ENCODE assay signal across 24 cellular contexts in the genomic region with DNA sequence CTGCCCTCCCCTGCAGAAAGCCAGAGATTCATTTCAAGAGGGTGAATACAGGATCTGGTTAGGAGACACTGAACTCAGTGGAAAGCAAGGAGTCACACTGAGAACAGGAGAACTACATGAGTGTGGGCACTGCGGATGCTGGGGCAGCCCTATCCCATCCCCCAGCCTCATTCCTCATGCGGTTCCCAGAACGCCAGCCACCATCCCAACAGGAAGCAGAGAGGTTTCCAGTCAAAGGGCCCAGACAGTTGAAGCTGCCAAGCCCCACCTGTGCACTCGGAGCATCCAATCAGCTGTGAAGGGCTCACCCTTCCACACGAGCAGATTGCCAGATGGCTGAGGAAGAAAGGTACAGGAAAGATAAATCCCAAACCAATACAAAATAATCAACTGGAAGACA. TPM values are rescaled to one million over a fixed set of nuclear protein-coding genes. Genes with fewer than 3 reads are reported as not detected.
DNase-seq lines count a peak whose midpoint lies in the region; ATAC-seq and TF ChIP-seq lines count a peak whose summit lies in the region.
"Had no signal": no experiment of that assay in that cellular context is flagged by ENCODE, and none has a peak within 500 bp of the region (broad histone marks: within the 10 kb centered on the region; RNA-seq: fewer than 3 reads in every experiment).

No MANE protein-coding gene starts in this region.

- H2BK120ac ChIP-seq in H9 (ENCODE audit: low read depth, low read length, poor library complexity, severe bottlenecking), result no peak overlapping the region

- DNase-seq in GM23338 (ENCODE audit: low spot score), result peak; percentile 34
- DNase-seq in H9, result no peak
- peak; percentile 19 for DNase-seq in dermis blood vessel endothelial cell
- no peak for DNase-seq in neural progenitor cell (ENCODE audit: low spot score)
- no peak for DNase-seq in vagina (ENCODE audit: extremely low spot score in 2 of 2)
- DNase-seq in COLO829 (ENCODE audit: low spot score), result no peak
- DNase-seq: AML-193; CD4-positive, alpha-beta T cell; COR-L47; Kasumi-1; NCI-H1092 treated with DMSO at 0.1 percent for 48 hours; NCI-H1436 treated with DMSO at 0.1 percent for 48 hours; NCI-H187 treated with DMSO at 0.1 percent for 48 hours; NCI-H446; NCI-H524 treated with DMSO at 0.1 percent for 48 hours; NCI-H774; PC-3; SJCRH30 had no signal

- H3K23ac ChIP-seq in H9 (ENCODE audit: insufficient read length, low read depth, low read length), result no peak overlapping the region

- H2BK20ac ChIP-seq in H9 (ENCODE audit: low read depth, low read length, poor library complexity, severe bottlenecking), result no peak overlapping the region

- no CpG with 5 or more reads among the region's 5 CpGs for WGBS in H9 (ENCODE audit: extremely low coverage, insufficient read length, low lambda C conversion rate)

- H3K27ac Mint-ChIP-seq in GM23338, result no peak overlapping the region
- H3K27ac Mint-ChIP-seq in H9, result peak overlapping the region in 1 of 3 experiments; percentile 37; a peak in 1 of 7 replicates
- peak overlapping the region; percentile 82 for H3K27ac Mint-ChIP-seq in neural progenitor cell
- H3K27ac Mint-ChIP-seq: CD4-positive, alpha-beta T cell had no signal

- no peaks in the 10 kb centered on the region for H3K23me2 ChIP-seq in H9 (ENCODE audit: insufficient read length, low read depth, low read length, poor library complexity, severe bottlenecking)

- H3K4me3 ChIP-seq in GM23338 (no peak overlapping the region), neural progenitor cell (no peak overlapping the region), vagina (no peak overlapping the region)
- H3K4me3 ChIP-seq: A549; BLaER1 treated with 17β-estradiol and CSF1 and Interleukin-3, amounts not matched to agents 10 nM and 100 nM; K562; SJCRH30 had no signal

- H2AK5ac ChIP-seq in H9 (ENCODE audit: insufficient read length, low read length), result no peak overlapping the region

- H2BK15ac ChIP-seq in H9 (ENCODE audit: low read depth, low read length), result no peak overlapping the region

- no peak overlapping the region for H3K4ac ChIP-seq in H9 (ENCODE audit: low read depth, low read length)

- H2BK12ac ChIP-seq in H9 (ENCODE audit: insufficient read length, low read depth, low read length), result no peak overlapping the region

- H3K4me3 Mint-ChIP-seq in GM23338 (no peak overlapping the region; the same call in 2 of the 3 replicates), H9 (no peak overlapping the region), neural progenitor cell (peak overlapping the region; percentile 59)
- H3K4me3 Mint-ChIP-seq: CD4-positive, alpha-beta T cell had no signal

- H3K9me3 ChIP-seq in H9 (ENCODE audit: control insufficient read depth, low read depth, low read length), result no peaks in the 10 kb centered on the region
- no peaks in the 10 kb centered on the region for H3K9me3 ChIP-seq in neural progenitor cell (ENCODE audit: low read depth)
- no peaks in the 10 kb centered on the region for H3K9me3 ChIP-seq in vagina
- H3K9me3 ChIP-seq: A549, SJCRH30 had no signal

- no peak overlapping the region for H3K18ac ChIP-seq in H9 (ENCODE audit: insufficient read length, low read depth, low read length)

- no peaks in the 10 kb centered on the region for H3K79me1 ChIP-seq in H9 (ENCODE audit: insufficient read depth, low read depth, low read length, poor library complexity, severe bottlenecking)

- intact Hi-C loops in vagina (cut with DNase I), result no loop called here

- H3K9me3 Mint-ChIP-seq in GM23338 (peaks cover 2% of the 10 kb centered on the region; the same call in 1 of the 3 replicates), H9 (no peaks in the 10 kb centered on the region), neural progenitor cell (no peaks in the 10 kb centered on the region)
- H3K9me3 Mint-ChIP-seq: CD4-positive, alpha-beta T cell had no signal

- no peaks in the 10 kb centered on the region for H3F3A ChIP-seq in GM23338 (replicated peaks; ENCODE audit: low read depth)
- H3F3A ChIP-seq in neural progenitor cell (ENCODE audit: low read depth), result no peaks in the 10 kb centered on the region

- H3K27ac ChIP-seq in GM23338 (ENCODE audit: low read depth), result no peak overlapping the region
- H3K27ac ChIP-seq in H9 (ENCODE audit: insufficient read length, low read depth, low read length), result no peak overlapping the region
- no peak overlapping the region for H3K27ac ChIP-seq in neural progenitor cell
- H3K27ac ChIP-seq in vagina, result no peak overlapping the region
- H3K27ac ChIP-seq: A549; BLaER1 treated with 17β-estradiol and CSF1 and Interleukin-3, amounts not matched to agents 10 nM and 100 nM; SJCRH30 had no signal

- H3K36me3 Mint-ChIP-seq in GM23338 (ENCODE audit: low read depth), result no peaks in the 10 kb centered on the region
- no peaks in the 10 kb centered on the region for H3K36me3 Mint-ChIP-seq in H9 (ENCODE audit: insufficient read depth in 1 of 3, low read depth in 3 of 3)
- H3K36me3 Mint-ChIP-seq in neural progenitor cell, result no peaks in the 10 kb centered on the region

- H3K27me3 ChIP-seq in GM23338 (ENCODE audit: insufficient read depth) (no peaks in the 10 kb centered on the region), H9 (ENCODE audit: insufficient read depth, low read length) (no peaks in the 10 kb centered on the region), neural progenitor cell (no peaks in the 10 kb centered on the region), vagina (no peaks in the 10 kb centered on the region)
- H3K27me3 ChIP-seq: BLaER1 treated with 17β-estradiol and CSF1 and Interleukin-3, amounts not matched to agents 10 nM and 100 nM had no signal

- H4K8ac ChIP-seq in H9 (replicated peaks; ENCODE audit: insufficient read length, low read depth, low read length), result peak overlapping the region; percentile 32

- TF ChIP-seq CTCF in GM23338 (conservative IDR thresholded peaks at IDR 0.05; ENCODE audit: low read depth in 2 of 2), result no peak
- no peak for TF ChIP-seq CTCF in H9 (conservative IDR thresholded peaks at IDR 0.05)
- TF ChIP-seq CTCF in neural progenitor cell (IDR thresholded peaks at IDR 0.05), result no peak
- TF ChIP-seq CTCF in vagina (IDR thresholded peaks at IDR 0.05), result no peak

- H3K4me1 ChIP-seq in GM23338 (ENCODE audit: insufficient read depth) (peaks cover 8% of the 10 kb centered on the region; the same call in 1 of the 2 replicates), H9 (ENCODE audit: insufficient read depth, low read length) (peaks cover 4% of the 10 kb centered on the region; the same call in 1 of the 2 replicates), neural progenitor cell (peaks cover 7% of the 10 kb centered on the region), vagina (peaks cover 13% of the 10 kb centered on the region)
- H3K4me1 ChIP-seq: SJCRH30 had no signal

- H4K20me1 ChIP-seq in GM23338 (replicated peaks; ENCODE audit: insufficient read depth), result no peaks in the 10 kb centered on the region
- H4K20me1 ChIP-seq in H9 (ENCODE audit: control insufficient read depth, insufficient read depth, insufficient read length), result no peaks in the 10 kb centered on the region
- H4K20me1 ChIP-seq in neural progenitor cell (ENCODE audit: low read depth), result no peaks in the 10 kb centered on the region
- H4K20me1 ChIP-seq: BLaER1 treated with 17β-estradiol and CSF1 and Interleukin-3, amounts not matched to agents 10 nM and 100 nM had no signal

- peaks cover 15% of the 10 kb centered on the region for H3K4me1 Mint-ChIP-seq in GM23338
- H3K4me1 Mint-ChIP-seq in H9, result peaks cover 13 to 17% of the 10 kb centered on the region in 2 experiments
- peaks cover 19% of the 10 kb centered on the region for H3K4me1 Mint-ChIP-seq in neural progenitor cell

- H2BK5ac ChIP-seq in H9 (ENCODE audit: insufficient read length, low read length), result no peak overlapping the region

- H3K79me2 ChIP-seq in GM23338 (replicated peaks; ENCODE audit: insufficient read depth), result no peaks in the 10 kb centered on the region
- no peaks in the 10 kb centered on the region for H3K79me2 ChIP-seq in H9 (ENCODE audit: insufficient read depth, low read length)
- H3K79me2 ChIP-seq in neural progenitor cell (ENCODE audit: low read depth), result no peaks in the 10 kb centered on the region

- H3K14ac ChIP-seq in H9 (ENCODE audit: insufficient read depth, low read length), result peak overlapping the region; percentile 57; the same call in 1 of the 2 replicates

- H3T11ph ChIP-seq in H9 (ENCODE audit: low read length), result no peak overlapping the region

- H4K91ac ChIP-seq in H9 (ENCODE audit: insufficient read length, low read depth, low read length), result no peak overlapping the region

- peak overlapping the region; percentile 83 for H2AFZ ChIP-seq in GM23338
- no peak overlapping the region for H2AFZ ChIP-seq in H9 (ENCODE audit: low read length)
- no peak overlapping the region for H2AFZ ChIP-seq in neural progenitor cell (replicated peaks)

- ATAC-seq in GM23338 (peak; percentile 71), HG03342 (IDR thresholded peaks at IDR 0.05; ENCODE audit: unreplicated experiment) (no peak)
- ATAC-seq: A549, K562, PC-3 had no signal

- H3K56ac ChIP-seq in H9 (ENCODE audit: insufficient read length, low read depth, low read length), result no peak overlapping the region

- H3K36me3 ChIP-seq in GM23338 (ENCODE audit: insufficient read depth) (no peaks in the 10 kb centered on the region), neural progenitor cell (no peaks in the 10 kb centered on the region), vagina (no peaks in the 10 kb centered on the region)
- H3K36me3 ChIP-seq: BLaER1 treated with 17β-estradiol and CSF1 and Interleukin-3, amounts not matched to agents 10 nM and 100 nM; SJCRH30 had no signal

- no peak overlapping the region for H3K4me2 ChIP-seq in GM23338
- H3K4me2 ChIP-seq in H9 (ENCODE audit: insufficient read depth, insufficient read length, low read length), result no peak overlapping the region
- H3K4me2 ChIP-seq in neural progenitor cell, result no peak overlapping the region
- H3K4me2 ChIP-seq: A549 had no signal

- H4K5ac ChIP-seq in H9 (ENCODE audit: insufficient read length, low read depth, low read length), result no peak overlapping the region

- H3K9me2 ChIP-seq in GM23338 (ENCODE audit: insufficient read depth), result peaks cover 7% of the 10 kb centered on the region; the same call in 1 of the 2 replicates

- TF ChIP-seq POLR2A in vagina (IDR thresholded peaks at IDR 0.05), result no peak

- H3K27me3 Mint-ChIP-seq in GM23338 (ENCODE audit: insufficient read depth, low read depth, poor library complexity) (peaks cover 11% of the 10 kb centered on the region), H9 (ENCODE audit: low read depth) (no peaks in the 10 kb centered on the region), neural progenitor cell (ENCODE audit: insufficient read depth, low read depth) (peaks cover 12% of the 10 kb centered on the region)

- H3K9ac ChIP-seq in H9 (ENCODE audit: extremely low read depth, insufficient read length, low read length) (no peak overlapping the region), neural progenitor cell (no peak overlapping the region)
- H3K9ac ChIP-seq: BLaER1 treated with 17β-estradiol and CSF1 and Interleukin-3, amounts not matched to agents 10 nM and 100 nM had no signal

RNA-seq across cellular contexts. Expression of a gene that starts 15.2 kb away (rescaled TPM):
- 17.9 and 18.3 TPM in 2 replicates for total RNA-seq in GM23338 (2014; rRNA removed; shearing (Covaris generic))
- polyA plus RNA-seq in GM23338 (2016; fragmentation: Nextera tagmentation; extraction: Ambion mirVana), result 10.3 and 13.0 TPM in 2 replicates
- total RNA-seq in H9 (2021), result 18.5 and 19.0 TPM in 2 replicates
- total RNA-seq in dermis blood vessel endothelial cell, result 68.1 and 73.7 TPM in 2 replicates
- total RNA-seq in neural progenitor cell (ENCODE audit: low replicate concordance), result 4.2 and 5.4 TPM in 2 replicates
- total RNA-seq in vagina, result 130 TPM

RNA-seq across cellular contexts. Expression of a gene that starts 50.7 kb away (rescaled TPM):
- total RNA-seq in GM23338 (2014; rRNA removed; shearing (Covaris generic)), result 0.10 TPM in 1 of 2 replicates, not detected in the other
- polyA plus RNA-seq in GM23338 (2016; fragmentation: Nextera tagmentation; extraction: Ambion mirVana), result 0.09 TPM in 1 of 2 replicates, not detected in the other
- total RNA-seq in H9 (2021) (0.04 TPM in 1 of 2 replicates, not detected in the other), dermis blood vessel endothelial cell (0.74 and 2.2 TPM in 2 replicates), neural progenitor cell (ENCODE audit: low replicate concordance) (not detected in 2 replicates), vagina (not detected)
- total RNA-seq: CD4-positive, alpha-beta T cell; K562; M059J; PC-3; Right ventricle myocardium inferior; SJCRH30 had no signal
- polyA plus RNA-seq: A549, K562 had no signal

Comparison
In these comparisons a context has a peak if more than half of its experiments do, and no peak if none do; other contexts are left out.
1. DNase-seq: peak in GM23338 (single experiment) and dermis blood vessel endothelial cell (single experiment); none in H9 (single experiment), neural progenitor cell (single experiment), vagina (0 of 2) and COLO829 (single experiment).